8 cellular contexts compared by ENCODE assay signal in genomic region chr1:92784051-92784638, GRCh38. TPM values are rescaled to one million over a fixed set of nuclear protein-coding genes. Genes with fewer than 3 reads are reported as not detected.
DNase-seq lines count a peak whose midpoint lies in the region; ATAC-seq and TF ChIP-seq lines count a peak whose summit lies in the region.

No MANE protein-coding gene starts in this region.

- H3K9me3 Mint-ChIP-seq in natural killer cell treated with Interleukin-12 subunit alpha and Interleukin-12 subunit beta and Interleukin-15 and Interleukin-18, amount 100 ng/mL, for 72 hours: no peaks in the 10 kb centered on the region

- H3K27ac Mint-ChIP-seq in natural killer cell treated with Interleukin-12 subunit alpha and Interleukin-12 subunit beta and Interleukin-15 and Interleukin-18, amount 100 ng/mL, for 72 hours: peak overlapping the region; percentile 24 to 29

- H3K9me3 ChIP-seq in fibroblast of lung (ENCODE audit: control insufficient read depth, insufficient read depth, low read depth, low read length) (no peaks in the 10 kb centered on the region), upper lobe of left lung (no peaks in the 10 kb centered on the region)

- H3K4me2 ChIP-seq in fibroblast of lung (ENCODE audit: extremely low read depth, insufficient read depth, low read length): peak overlapping the region; percentile 64

- H2AFZ ChIP-seq in fibroblast of lung (ENCODE audit: low read length): peak overlapping the region; percentile 29

- H3K27ac ChIP-seq in fibroblast of lung (ENCODE audit: insufficient read depth, low read length): peak overlapping the region; percentile 99
- peak overlapping the region; percentile 93 to 99 (median 96) for H3K27ac ChIP-seq in upper lobe of left lung

- TF ChIP-seq CTCF in AG09309 (IDR thresholded peaks at IDR 0.05; ENCODE audit: control insufficient read depth, insufficient read depth, low read depth, low read length, missing control alignments) (no peak), fibroblast of lung (conservative IDR thresholded peaks at IDR 0.05 in 1 of 2, IDR thresholded peaks at IDR 0.05 in 1 of 2; ENCODE audit: low read depth in 1 of 2, low read length in 2 of 2) (no peak), upper lobe of left lung (IDR thresholded peaks at IDR 0.05) (no peak)

- H3K36me3 ChIP-seq in fibroblast of lung (ENCODE audit: control insufficient read depth, insufficient read depth, low read length): no peaks in the 10 kb centered on the region
- H3K36me3 ChIP-seq in upper lobe of left lung: no peaks in the 10 kb centered on the region

- H3K36me3 Mint-ChIP-seq in natural killer cell treated with Interleukin-12 subunit alpha and Interleukin-12 subunit beta and Interleukin-15 and Interleukin-18, amount 100 ng/mL, for 72 hours: peaks cover 5% of the 10 kb centered on the region

- H4K20me1 ChIP-seq in fibroblast of lung (ENCODE audit: control insufficient read depth, extremely low read depth, insufficient read depth, low read length): no peaks in the 10 kb centered on the region

- H3K27me3 ChIP-seq in fibroblast of lung (ENCODE audit: control insufficient read depth, insufficient read depth, low read length): no peaks in the 10 kb centered on the region
- H3K27me3 ChIP-seq in upper lobe of left lung: no peaks in the 10 kb centered on the region

- DNase-seq in AG09309 (ENCODE audit: low read depth) (no peak), Kasumi-1 (lab: John Stamatoyannopoulos, UW) (peak; percentile 20 to 35), activated T-cell treated with anti-CD3 and anti-CD28 coated beads for 24 hours (ENCODE audit: low read depth) (peak; percentile 12), fibroblast of lung (ENCODE audit: low read depth in 2 of 2) (peak; percentile 45 to 80), upper lobe of left lung (peak in 1 of 2 donors; percentile 40), AML-193 (lab: John Stamatoyannopoulos, UW) (no peak)
- DNase-seq in natural killer cell treated with Interleukin-12 subunit alpha and Interleukin-12 subunit beta and Interleukin-15 and Interleukin-18, amount 100 ng/mL, for 72 hours (ENCODE audit: low spot score): peak; percentile 71

- peak overlapping the region; percentile 100 for H3K9ac ChIP-seq in fibroblast of lung (ENCODE audit: insufficient read depth, low read length)

- WGBS in upper lobe of left lung, 2 donors: 4 to 13% methylated on average over 3 to 14 of the region's 25 CpGs

- H3K4me3 ChIP-seq in AG09309 (ENCODE audit: control insufficient read depth, low read depth, low read length): peak overlapping the region; percentile 91
- peak overlapping the region; percentile 92 to 98 (median 96) for H3K4me3 ChIP-seq in fibroblast of lung (replicated peaks in 1 of 4; ENCODE audit: control extremely low read depth in 1 of 4, insufficient read depth in 1 of 4, low read depth in 3 of 4, low read length in 4 of 4)
- H3K4me3 ChIP-seq in upper lobe of left lung: peak overlapping the region; percentile 60 to 82 (median 70)

- H3K27me3 Mint-ChIP-seq in natural killer cell treated with Interleukin-12 subunit alpha and Interleukin-12 subunit beta and Interleukin-15 and Interleukin-18, amount 100 ng/mL, for 72 hours: peaks cover 39 to 44% of the 10 kb centered on the region in 2 donors

- TF ChIP-seq EP300 in upper lobe of left lung (IDR thresholded peaks at IDR 0.05): no peak

- peaks cover 37% of the 10 kb centered on the region for H3K79me2 ChIP-seq in fibroblast of lung (ENCODE audit: control insufficient read depth, insufficient read depth, low read length)

- H3K4me3 Mint-ChIP-seq in natural killer cell treated with Interleukin-12 subunit alpha and Interleukin-12 subunit beta and Interleukin-15 and Interleukin-18, amount 100 ng/mL, for 72 hours: peak overlapping the region; percentile 74

- no peak for TF ChIP-seq POLR2A in upper lobe of left lung (IDR thresholded peaks at IDR 0.05)

- ATAC-seq in GM18907 (IDR thresholded peaks at IDR 0.05; ENCODE audit: unreplicated experiment): peak; percentile 28
- peak; percentile 64 to 75 for ATAC-seq in natural killer cell treated with Interleukin-12 subunit alpha and Interleukin-12 subunit beta and Interleukin-15 and Interleukin-18, amount 100 ng/mL, for 72 hours
- peak in 1 of 2 donors; percentile 2 for ATAC-seq in upper lobe of left lung (ENCODE audit: low FRiP score in 2 of 2)

- H3K4me1 Mint-ChIP-seq in natural killer cell treated with Interleukin-12 subunit alpha and Interleukin-12 subunit beta and Interleukin-15 and Interleukin-18, amount 100 ng/mL, for 72 hours (ENCODE audit: low read depth in 2 of 2): peaks cover 11 to 20% of the 10 kb centered on the region in 2 donors

- H3K4me1 ChIP-seq in fibroblast of lung (ENCODE audit: control insufficient read depth, extremely low read depth, insufficient read depth, low read length) (no peaks in the 10 kb centered on the region), upper lobe of left lung (peaks cover 15 to 29% (median 22%) of the 10 kb centered on the region in 4 donors)

RNA-seq across cellular contexts. Expression of gene EVI5, which starts 0.8 kb away (rescaled TPM):
- total RNA-seq in fibroblast of lung: 40.1 and 48.1 TPM in 2 replicates
- 31.9 and 32.5 TPM in 2 replicates for polyA plus RNA-seq in fibroblast of lung
- 13.9 and 17.6 TPM in 2 replicates for polyA plus RNA-seq in fibroblast of lung (2012)
- polyA minus RNA-seq in fibroblast of lung (ENCODE audit: low replicate concordance): 5.4 and 8.8 TPM in 2 replicates
- 1 to 10 TPM; 1.2 to 6.1 TPM for total RNA-seq in natural killer cell treated with Interleukin-12 subunit alpha and Interleukin-12 subunit beta and Interleukin-15 and Interleukin-18, amount 100 ng/mL, for 72 hours
- total RNA-seq in upper lobe of left lung: 10 to 100 TPM; 33.5 to 62.3 (median 39.6) TPM

RNA-seq across cellular contexts. Expression of gene RPL5, which starts 47.7 kb away (rescaled TPM):
- total RNA-seq in fibroblast of lung (1,198 and 2,039 TPM in 2 replicates), upper lobe of left lung (1,000 to 10,000 TPM in 1 of 6 donors, 100 to 1,000 TPM in 5; 716 to 1,207 (median 813) TPM)
- 1,777 and 2,145 TPM in 2 replicates for polyA plus RNA-seq in fibroblast of lung
- polyA plus RNA-seq in fibroblast of lung (2012): 2,268 and 2,297 TPM in 2 replicates
- 415 and 502 TPM in 2 replicates for polyA minus RNA-seq in fibroblast of lung (ENCODE audit: low replicate concordance)
- total RNA-seq in natural killer cell treated with Interleukin-12 subunit alpha and Interleukin-12 subunit beta and Interleukin-15 and Interleukin-18, amount 100 ng/mL, for 72 hours: 100 to 1,000 TPM; 647 to 909 TPM

Comparison
In these comparisons a context has a peak if more than half of its experiments do, and no peak if none do; other contexts are left out.
1. DNase-seq: peak in Kasumi-1 (2 of 2), activated T-cell treated with anti-CD3 and anti-CD28 coated beads for 24 hours (single experiment), fibroblast of lung (2 of 2) and natural killer cell treated with Interleukin-12 subunit alpha and Interleukin-12 subunit beta and Interleukin-15 and Interleukin-18, amount 100 ng/mL, for 72 hours (single experiment); none in AG09309 (single experiment) and AML-193 (0 of 2).
2. Peak in every context shown above with its lines, with median percentiles within 50 percentile points of each other: H3K4me3 ChIP-seq.